Comparison of ENCODE assay signal across 15 cellular contexts in the genomic region with DNA sequence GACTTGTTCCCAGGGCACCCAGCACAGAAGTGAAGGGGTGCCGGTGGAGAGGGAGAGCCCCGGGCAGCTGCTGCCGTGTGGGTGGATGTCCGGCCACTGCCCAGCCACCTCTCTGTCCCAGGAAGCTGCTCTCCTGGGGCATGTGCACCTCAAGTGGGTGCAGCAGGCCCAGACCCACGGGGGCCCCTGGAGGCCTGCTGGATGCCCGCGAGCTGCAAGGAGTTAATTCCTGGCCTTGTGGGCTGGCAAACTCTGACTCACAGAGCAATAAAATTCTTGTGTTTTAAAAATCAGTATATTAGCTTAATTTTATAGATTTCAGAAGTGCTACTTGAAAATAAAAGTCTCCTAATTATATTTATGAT. TPM values are rescaled to one million over a fixed set of nuclear protein-coding genes. Genes with fewer than 3 reads are reported as not detected.
DNase-seq lines count a peak whose midpoint lies in the region; ATAC-seq and TF ChIP-seq lines count a peak whose summit lies in the region.
"Had no signal": no experiment of that assay in that cellular context is flagged by ENCODE, and none has a peak within 500 bp of the region (broad histone marks: within the 10 kb centered on the region; RNA-seq: fewer than 3 reads in every experiment).

No MANE protein-coding gene starts in this region.

- H3K4me1 ChIP-seq in Loucy (ENCODE audit: insufficient read depth, low read length, poor library complexity, severe bottlenecking) (peaks cover 68% of the 10 kb centered on the region), osteoblast (ENCODE audit: insufficient read depth, low read length) (peaks cover 18% of the 10 kb centered on the region), prostate gland (replicated peaks) (no peaks in the 10 kb centered on the region), spleen (peaks cover 0 to 13% (median 2%) of the 10 kb centered on the region in 6 donors)

- H3K4me3 ChIP-seq in Loucy (ENCODE audit: low read length, poor library complexity, severe bottlenecking), result no peak overlapping the region
- H3K4me3 ChIP-seq in osteoblast (ENCODE audit: insufficient read depth, low read length), result no peak overlapping the region
- H3K4me3 ChIP-seq in prostate gland, result no peak overlapping the region
- no peak overlapping the region for H3K4me3 ChIP-seq in spleen

- H3K4me2 ChIP-seq in Loucy (ENCODE audit: low read depth, low read length, poor library complexity, severe bottlenecking) (peak overlapping the region; percentile 29), osteoblast (ENCODE audit: insufficient read depth, low read length) (no peak overlapping the region)

- H3K27me3 ChIP-seq in Loucy (ENCODE audit: insufficient read depth, low read length, poor library complexity, severe bottlenecking) (no peaks in the 10 kb centered on the region), osteoblast (ENCODE audit: insufficient read depth, low read length) (no peaks in the 10 kb centered on the region), prostate gland (replicated peaks; ENCODE audit: insufficient read depth) (no peaks in the 10 kb centered on the region), spleen (replicated peaks in 1 of 7) (no peaks in the 10 kb centered on the region)

- no peaks in the 10 kb centered on the region for H3K79me2 ChIP-seq in Loucy (ENCODE audit: insufficient read depth, low read length)
- no peaks in the 10 kb centered on the region for H3K79me2 ChIP-seq in osteoblast (ENCODE audit: insufficient read depth, low read length)

- no peaks in the 10 kb centered on the region for H3K27me3 Mint-ChIP-seq in dendritic cell treated with granulocyte-macrophage colony-stimulating factor and Interleukin-4, amounts not matched to agents 40 ng/mL and 50 ng/mL, for 4 days
- H3K27me3 Mint-ChIP-seq in activated T-cell treated with anti-CD3 and anti-CD28 coated beads, Interleukin-2, amount 50 U/mL, for 72 hours (ENCODE audit: low read depth), result no peaks in the 10 kb centered on the region

- TF ChIP-seq CTCF in Loucy (conservative IDR thresholded peaks at IDR 0.05; ENCODE audit: low read length) (no peak), osteoblast (IDR thresholded peaks at IDR 0.05; ENCODE audit: extremely low read depth, low read depth, low read length) (no peak), prostate gland (IDR thresholded peaks at IDR 0.05) (no peak), spleen (IDR thresholded peaks at IDR 0.05 in 8 of 11, conservative IDR thresholded peaks at IDR 0.05 in 3 of 11) (no peak)

- TF ChIP-seq POLR2A in prostate gland (IDR thresholded peaks at IDR 0.05), result no peak
- TF ChIP-seq POLR2A in spleen (IDR thresholded peaks at IDR 0.05), result no peak

- ATAC-seq in activated T-cell treated with anti-CD3 and anti-CD28 coated beads, Interleukin-2, amount 50 U/mL, for 72 hours (replicated peaks in 1 of 2), result no peak

- H3K9me2 ChIP-seq in Loucy (replicated peaks; ENCODE audit: low read depth, low read length), result no peaks in the 10 kb centered on the region

- no peaks in the 10 kb centered on the region for H3K9me3 Mint-ChIP-seq in dendritic cell treated with granulocyte-macrophage colony-stimulating factor and Interleukin-4, amounts not matched to agents 40 ng/mL and 50 ng/mL, for 4 days
- H3K9me3 Mint-ChIP-seq in activated T-cell treated with anti-CD3 and anti-CD28 coated beads, Interleukin-2, amount 50 U/mL, for 72 hours, result no peaks in the 10 kb centered on the region

- H3K36me3 ChIP-seq in Loucy (ENCODE audit: insufficient read depth, low read length), result no peaks in the 10 kb centered on the region
- H3K36me3 ChIP-seq in osteoblast (ENCODE audit: insufficient read depth, low read length), result no peaks in the 10 kb centered on the region
- H3K36me3 ChIP-seq in prostate gland, result no peaks in the 10 kb centered on the region
- H3K36me3 ChIP-seq in spleen, result no peaks in the 10 kb centered on the region

- DNase-seq in AG08395 (ENCODE audit: low spot score) (peak; percentile 26), osteoblast (ENCODE audit: insufficient read length, low spot score, missing footprints) (peak; percentile 94), prostate gland (ENCODE audit: low spot score) (no peak), NCI-H1092 treated with DMSO at 0.1 percent for 48 hours (lab: John Stamatoyannopoulos, UW) (no peak), spleen (no peak)
- DNase-seq in activated T-cell treated with anti-CD3 and anti-CD28 coated beads, Interleukin-2, amount 50 U/mL, for 72 hours, result no peak
- DNase-seq: 8988T, DMS53, NCI-H187 treated with DMSO at 0.1 percent for 48 hours, NCI-H2171, NCI-H446 treated with DMSO at 0.1 percent for 48 hours, NCI-H748 treated with DMSO at 0.1 percent for 48 hours, SIG-M5 had no signal

- peaks cover 23% of the 10 kb centered on the region for H3K36me3 Mint-ChIP-seq in dendritic cell treated with granulocyte-macrophage colony-stimulating factor and Interleukin-4, amounts not matched to agents 40 ng/mL and 50 ng/mL, for 4 days (ENCODE audit: low read depth)
- no peaks in the 10 kb centered on the region for H3K36me3 Mint-ChIP-seq in activated T-cell treated with anti-CD3 and anti-CD28 coated beads, Interleukin-2, amount 50 U/mL, for 72 hours (ENCODE audit: insufficient read depth in 2 of 2)

- H3K27ac ChIP-seq in osteoblast (ENCODE audit: low read depth, low read length) (no peak overlapping the region), prostate gland (no peak overlapping the region), spleen (no peak overlapping the region)

- H3K4me1 Mint-ChIP-seq in dendritic cell treated with granulocyte-macrophage colony-stimulating factor and Interleukin-4, amounts not matched to agents 40 ng/mL and 50 ng/mL, for 4 days (ENCODE audit: low read depth), result peaks cover 40% of the 10 kb centered on the region
- H3K4me1 Mint-ChIP-seq in activated T-cell treated with anti-CD3 and anti-CD28 coated beads, Interleukin-2, amount 50 U/mL, for 72 hours (ENCODE audit: low read depth), result no peaks in the 10 kb centered on the region

- 66% methylated on average over 7 of the region's 7 CpGs for WGBS in prostate gland
- 91 to 97% (median 93%) methylated on average over 6 to 7 of the region's 7 CpGs for WGBS in spleen, 5 donors

- intact Hi-C loops in dendritic cell treated with granulocyte-macrophage colony-stimulating factor and Interleukin-4, amounts not matched to agents 40 ng/mL and 50 ng/mL, for 4 days (cut with micrococcal nuclease), result no loop called here
- intact Hi-C loops in prostate gland (cut with DNase I), result no loop called here
- intact Hi-C loops in spleen (cut with DNase I; ENCODE audit: low total_unique reads), result no loop called here

- peak overlapping the region; percentile 72 for H3K27ac Mint-ChIP-seq in dendritic cell treated with granulocyte-macrophage colony-stimulating factor and Interleukin-4, amounts not matched to agents 40 ng/mL and 50 ng/mL, for 4 days
- H3K27ac Mint-ChIP-seq in activated T-cell treated with anti-CD3 and anti-CD28 coated beads, Interleukin-2, amount 50 U/mL, for 72 hours, result no peak overlapping the region

- H3K4me3 Mint-ChIP-seq in dendritic cell treated with granulocyte-macrophage colony-stimulating factor and Interleukin-4, amounts not matched to agents 40 ng/mL and 50 ng/mL, for 4 days, result no peak overlapping the region
- no peak overlapping the region for H3K4me3 Mint-ChIP-seq in activated T-cell treated with anti-CD3 and anti-CD28 coated beads, Interleukin-2, amount 50 U/mL, for 72 hours

- H2AFZ ChIP-seq in Loucy (ENCODE audit: low read length) (no peak overlapping the region), osteoblast (ENCODE audit: low read length) (no peak overlapping the region)

- H3K9ac ChIP-seq in Loucy (ENCODE audit: low read depth, low read length, poor library complexity, severe bottlenecking), result peak overlapping the region; percentile 20

- H4K20me1 ChIP-seq in Loucy (ENCODE audit: insufficient read depth, low read length, poor library complexity, severe bottlenecking) (no peaks in the 10 kb centered on the region), osteoblast (ENCODE audit: insufficient read depth, low read length) (no peaks in the 10 kb centered on the region)

- H3F3A ChIP-seq in Loucy (ENCODE audit: low read depth), result no peaks in the 10 kb centered on the region; the same call in 1 of the 2 replicates

- no peaks in the 10 kb centered on the region for H3K9me3 ChIP-seq in Loucy (ENCODE audit: insufficient read depth, low read depth, low read length)
- H3K9me3 ChIP-seq in osteoblast (ENCODE audit: low read depth, low read length), result no peaks in the 10 kb centered on the region
- H3K9me3 ChIP-seq in prostate gland, result no peaks in the 10 kb centered on the region
- H3K9me3 ChIP-seq in spleen, result no peaks in the 10 kb centered on the region

RNA-seq across cellular contexts. Expression of a gene that starts 37.4 kb away (rescaled TPM):
- 5.1 and 6.2 TPM in 2 replicates for total RNA-seq in osteoblast
- total RNA-seq in prostate gland, result 1 to 10 TPM; 1.0 to 2.1 TPM
- total RNA-seq in spleen, result 1 to 10 TPM in 6 of 7 donors, under 1 TPM in 1; 0.87 to 3.1 (median 2.1) TPM
- under 1 TPM; 0.02 to 0.16 (median 0.02) TPM for polyA plus RNA-seq in spleen
- under 1 TPM; 0.26 to 0.35 TPM for total RNA-seq in activated T-cell treated with anti-CD3 and anti-CD28 coated beads, Interleukin-2, amount 50 U/mL, for 72 hours

Comparison
In these comparisons a context has a peak if more than half of its experiments do, and no peak if none do; other contexts are left out.
1. DNase-seq: peak in AG08395 (single experiment) and osteoblast (single experiment); none in prostate gland (single experiment), NCI-H1092 treated with DMSO at 0.1 percent for 48 hours (single experiment), spleen (single experiment) and activated T-cell treated with anti-CD3 and anti-CD28 coated beads, Interleukin-2, amount 50 U/mL, for 72 hours (0 of 2).